Comparison of ENCODE assay signal across 16 cellular contexts in genomic region chr15:48828906-48829305, GRCh38.
"Had no signal": no experiment of that assay in that cellular context is flagged by ENCODE, and none has a peak within 500 bp of the region (broad histone marks: within the 10 kb centered on the region; RNA-seq: fewer than 3 reads in every experiment).

No MANE protein-coding gene starts in this region.

- H3K27me3 ChIP-seq: MG63, SJSA1 had no signal

- H3K27ac ChIP-seq: SJSA1, SK-N-MC had no signal

- DNase-seq: KBM-7, MG63, NCI-H1092 treated with DMSO at 0.1 percent for 48 hours, NCI-H1436, NCI-H187, NCI-H2029, NCI-H2081 treated with DMSO at 0.1 percent for 48 hours, NCI-H2227 treated with DMSO at 0.1 percent for 48 hours, NCI-H524, NCI-H526 treated with DMSO at 0.1 percent for 48 hours, NCI-H748 treated with DMSO at 0.1 percent for 48 hours, Right ventricle myocardium superior, RPMI8226, SIG-M5 had no signal

- H3K36me3 ChIP-seq: MG63, SJSA1 had no signal

- H3K4me3 ChIP-seq: MG63, SJSA1, SK-N-MC had no signal
